3 cellular contexts compared by ENCODE assay signal in the genomic region with DNA sequence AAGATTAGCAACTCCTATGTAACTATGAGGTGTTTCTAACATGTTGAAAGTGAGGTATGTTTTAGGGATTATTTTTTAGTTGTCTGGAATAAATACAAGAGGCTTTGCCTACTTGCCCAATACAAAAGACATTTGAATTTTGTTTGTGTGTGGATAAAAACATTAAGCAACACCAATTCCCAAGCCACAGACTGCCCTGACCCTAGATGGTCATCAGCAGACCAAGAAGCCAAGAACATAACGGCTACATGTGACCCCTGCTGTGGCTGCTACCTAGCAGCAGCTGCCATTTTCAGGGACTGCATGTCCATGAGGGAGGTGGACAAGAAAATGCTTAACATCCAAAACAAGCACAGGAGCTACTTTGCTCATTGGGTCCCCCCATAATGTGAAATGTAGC.
"Had no signal": no experiment of that assay in that cellular context is flagged by ENCODE, and none has a peak within 500 bp of the region (broad histone marks: within the 10 kb centered on the region; RNA-seq: fewer than 3 reads in every experiment).

No MANE protein-coding gene starts in this region.

- DNase-seq: GDM1, GF-D8 had no signal

- ATAC-seq: GM12878 had no signal
